Comparison of ENCODE assay signal across 1 cellular context in genomic region chr4:48801016-48801715, GRCh38.
TF ChIP-seq lines count a peak whose summit lies in the region.

No MANE protein-coding gene starts in this region.

TF ChIP-seq in GM23338, 12 proteins besides CTCF, POLR2A, EP300 and RAD21 (continued from another document):
- no peak for TF ChIP-seq ETS1 (IDR thresholded peaks at IDR 0.05)
